In the genomic region with DNA sequence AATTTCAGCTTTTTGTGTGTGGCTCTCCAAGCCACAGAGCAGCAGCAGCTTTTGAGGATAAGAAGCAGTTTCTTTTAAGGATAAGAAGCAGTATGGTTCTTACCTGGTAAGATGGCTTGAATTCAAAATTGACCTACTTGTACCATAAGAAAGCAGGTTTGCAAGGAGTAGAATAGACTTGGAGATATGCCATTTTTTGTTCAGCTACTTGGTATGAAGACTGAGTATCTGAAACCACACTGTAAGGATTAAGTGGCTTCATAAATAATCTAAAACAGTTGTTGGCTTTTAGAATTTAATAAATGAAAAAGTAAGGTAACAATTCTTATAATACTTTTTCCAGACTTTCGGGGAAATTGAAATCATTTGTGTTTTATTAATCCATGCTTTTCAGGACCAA, we compare ENCODE assay signal across 12 cellular contexts.
"Had no signal": no experiment of that assay in that cellular context is flagged by ENCODE, and none has a peak within 500 bp of the region (broad histone marks: within the 10 kb centered on the region; RNA-seq: fewer than 3 reads in every experiment).

No MANE protein-coding gene starts in this region.

- H2AFZ ChIP-seq: hepatocyte had no signal

- H3K4me2 ChIP-seq: hepatocyte had no signal

- H3K9me3 ChIP-seq: esophagus muscularis mucosa, pancreas, thoracic aorta had no signal

- H3K4me3 Mint-ChIP-seq: activated T-cell treated with anti-CD3 and anti-CD28 coated beads, Interleukin-2, amount 50 U/mL, for 24 hours; stimulated activated naive CD8-positive, alpha-beta T cell treated with anti-CD3 and anti-CD28 coated beads, Interleukin-15, amount 100 ng/mL, for 72 hours had no signal

- H3K27ac ChIP-seq: esophagus muscularis mucosa, hepatocyte, pancreas, thoracic aorta had no signal

- H3K4me3 ChIP-seq: esophagus muscularis mucosa, hepatocyte, pancreas, thoracic aorta had no signal

- H3K36me3 ChIP-seq: pancreas, thoracic aorta had no signal

- H3K4me1 ChIP-seq: pancreas had no signal

- H3K27me3 Mint-ChIP-seq: activated T-cell treated with anti-CD3 and anti-CD28 coated beads, Interleukin-2, amount 50 U/mL, for 24 hours; stimulated activated naive CD8-positive, alpha-beta T cell treated with anti-CD3 and anti-CD28 coated beads, Interleukin-15, amount 100 ng/mL, for 72 hours had no signal

- H3K9me3 Mint-ChIP-seq: activated naive CD4-positive, alpha-beta T cell treated with anti-CD3 and anti-CD28 coated beads, Interleukin-2, amount 50 U/mL, for 72 hours; activated T-cell treated with anti-CD3 and anti-CD28 coated beads, Interleukin-2, amount 50 U/mL, for 24 hours; stimulated activated naive CD8-positive, alpha-beta T cell treated with anti-CD3 and anti-CD28 coated beads, Interleukin-15, amount 100 ng/mL, for 72 hours had no signal

- ATAC-seq: activated naive CD4-positive, alpha-beta T cell treated with anti-CD3 and anti-CD28 coated beads, Interleukin-2, amount 50 U/mL, for 72 hours; pancreas; stimulated activated naive CD8-positive, alpha-beta T cell treated with anti-CD3 and anti-CD28 coated beads, Interleukin-15, amount 100 ng/mL, for 72 hours had no signal

- DNase-seq: activated CD4-positive, alpha-beta T cell treated with anti-CD3 and anti-CD28 coated beads, Interleukin-2, amount 50 U/mL, for 4 hours; activated CD4-positive, CD25-positive, alpha-beta regulatory T cell treated with anti-CD3 and anti-CD28 coated beads, Interleukin-2, amount 50 U/mL, for 72 hours; activated effector memory CD4-positive, alpha-beta T cell treated with anti-CD3 and anti-CD28 coated beads, Interleukin-2, amount 50 U/mL, for 16 hours; activated T-cell treated with anti-CD3 and anti-CD28 coated beads, Interleukin-2, amount 50 U/mL, for 24 hours; pancreas; stimulated activated CD4-positive, alpha-beta T cell treated with anti-CD3 and anti-CD28 coated beads, Interleukin-4, amount 100 ng/mL, for 1 hour; stimulated activated CD8-positive, alpha-beta memory T cell treated with anti-CD3 and anti-CD28 coated beads, Interleukin-4, amount 100 ng/mL, for 48 hours; stimulated activated naive CD8-positive, alpha-beta T cell treated with anti-CD3 and anti-CD28 coated beads, Interleukin-15, amount 100 ng/mL, for 72 hours had no signal

- H3K79me2 ChIP-seq: hepatocyte had no signal

- H3K27me3 ChIP-seq: esophagus muscularis mucosa, hepatocyte had no signal

- H3K27ac Mint-ChIP-seq: activated naive CD4-positive, alpha-beta T cell treated with anti-CD3 and anti-CD28 coated beads, Interleukin-2, amount 50 U/mL, for 72 hours; activated T-cell treated with anti-CD3 and anti-CD28 coated beads, Interleukin-2, amount 50 U/mL, for 24 hours; stimulated activated naive CD8-positive, alpha-beta T cell treated with anti-CD3 and anti-CD28 coated beads, Interleukin-15, amount 100 ng/mL, for 72 hours had no signal
